29 cellular contexts compared by ENCODE assay signal in genomic region chr3:174097686-174098085, GRCh38.
"Had no signal": no experiment of that assay in that cellular context is flagged by ENCODE, and none has a peak within 500 bp of the region (broad histone marks: within the 10 kb centered on the region; RNA-seq: fewer than 3 reads in every experiment).

No MANE protein-coding gene starts in this region.

- H3K27ac Mint-ChIP-seq: activated B cell treated with CpG ODN at 0.5 μM for 24 hours; activated CD4-positive, alpha-beta T cell treated with anti-CD3 and anti-CD28 coated beads, Interleukin-2, amount 10 ng/mL, durations not matched to agents 24 days and 14 days; activated naive CD4-positive, alpha-beta T cell treated with anti-CD3 and anti-CD28 coated beads, Interleukin-2, amount 50 U/mL, for 72 hours; activated naive CD8-positive, alpha-beta T cell treated with anti-CD3 and anti-CD28 coated beads, Interleukin-2, amount 50 U/mL, for 24 hours had no signal

- H3K9me3 Mint-ChIP-seq: activated B cell treated with CpG ODN at 0.5 μM for 24 hours; activated CD4-positive, alpha-beta T cell treated with anti-CD3 and anti-CD28 coated beads, Interleukin-2, amount 10 ng/mL, durations not matched to agents 24 days and 14 days; activated naive CD4-positive, alpha-beta T cell treated with anti-CD3 and anti-CD28 coated beads, Interleukin-2, amount 50 U/mL, for 72 hours; activated naive CD8-positive, alpha-beta T cell treated with anti-CD3 and anti-CD28 coated beads, Interleukin-2, amount 50 U/mL, for 24 hours; activated T-cell treated with anti-CD3 and anti-CD28 coated beads, Interleukin-2, amount 50 U/mL, for 4 hours had no signal

- H3K9ac ChIP-seq: SK-N-SH had no signal

- H3K4me3 Mint-ChIP-seq: activated B cell treated with CpG ODN at 0.5 μM for 24 hours; activated CD4-positive, alpha-beta T cell treated with anti-CD3 and anti-CD28 coated beads, Interleukin-2, amount 10 ng/mL, durations not matched to agents 24 days and 14 days; activated naive CD8-positive, alpha-beta T cell treated with anti-CD3 and anti-CD28 coated beads, Interleukin-2, amount 50 U/mL, for 24 hours; activated T-cell treated with anti-CD3 and anti-CD28 coated beads, Interleukin-2, amount 50 U/mL, for 4 hours; central memory CD8-positive, alpha-beta T cell had no signal

- H3K4me2 ChIP-seq: SK-N-SH had no signal

- ATAC-seq: activated naive CD4-positive, alpha-beta T cell treated with anti-CD3 and anti-CD28 coated beads, Interleukin-2, amount 50 U/mL, for 72 hours; activated naive CD8-positive, alpha-beta T cell treated with anti-CD3 and anti-CD28 coated beads, Interleukin-2, amount 50 U/mL, for 24 hours; activated T-cell treated with anti-CD3 and anti-CD28 coated beads, Interleukin-2, amount 50 U/mL, for 4 hours; body of pancreas; Panc1 had no signal

- H3K4me1 Mint-ChIP-seq: activated B cell treated with CpG ODN at 0.5 μM for 24 hours; activated CD4-positive, alpha-beta T cell treated with anti-CD3 and anti-CD28 coated beads, Interleukin-2, amount 10 ng/mL, durations not matched to agents 24 days and 14 days; activated naive CD8-positive, alpha-beta T cell treated with anti-CD3 and anti-CD28 coated beads, Interleukin-2, amount 50 U/mL, for 24 hours; central memory CD8-positive, alpha-beta T cell had no signal

- H3K27me3 ChIP-seq: ascending aorta, body of pancreas, SJCRH30 had no signal

- H3K36me3 ChIP-seq: ascending aorta, SJCRH30 had no signal

- H3K9me3 ChIP-seq: ascending aorta, body of pancreas, SJCRH30, SK-N-SH had no signal

- H3K4me1 ChIP-seq: ascending aorta, body of pancreas, SJCRH30 had no signal

- H3K27me3 Mint-ChIP-seq: activated B cell treated with CpG ODN at 0.5 μM for 24 hours; activated CD4-positive, alpha-beta T cell treated with anti-CD3 and anti-CD28 coated beads, Interleukin-2, amount 10 ng/mL, durations not matched to agents 24 days and 14 days; activated naive CD8-positive, alpha-beta T cell treated with anti-CD3 and anti-CD28 coated beads, Interleukin-2, amount 50 U/mL, for 24 hours; central memory CD8-positive, alpha-beta T cell had no signal

- H3K27ac ChIP-seq: ascending aorta, body of pancreas, RWPE1, SJCRH30 had no signal

- H3K36me3 Mint-ChIP-seq: activated naive CD4-positive, alpha-beta T cell treated with anti-CD3 and anti-CD28 coated beads, Interleukin-2, amount 50 U/mL, for 72 hours had no signal

- DNase-seq: activated B cell treated with CpG ODN at 0.5 μM for 24 hours; activated CD4-positive, alpha-beta T cell treated with anti-CD3 and anti-CD28 coated beads for 1 hour; activated CD4-positive, alpha-beta T cell treated with anti-CD3 and anti-CD28 coated beads, Interleukin-2, amount 10 ng/mL, durations not matched to agents 24 days and 14 days; activated CD4-positive, alpha-beta T cell treated with anti-CD3 and anti-CD28 coated beads, Interleukin-2, amount 50 U/mL, for 48 hours; activated CD8-positive, alpha-beta memory T cell treated with anti-CD3 and anti-CD28 coated beads for 24 hours; activated effector memory CD4-positive, alpha-beta T cell treated with anti-CD3 and anti-CD28 coated beads, Interleukin-2, amount 50 U/mL, for 16 hours; activated naive CD4-positive, alpha-beta T cell treated with Interleukin-2 at 50 U/mL for 16 hours; activated naive CD8-positive, alpha-beta T cell treated with anti-CD3 and anti-CD28 coated beads, Interleukin-2, amount 50 U/mL, for 24 hours; activated T-cell treated with anti-CD3 and anti-CD28 coated beads, Interleukin-2, amount 50 U/mL, for 4 hours; amniotic stem cell; body of pancreas; KBM-7; NCI-H1092; NCI-H1930; NCI-H2107; NCI-H2171 treated with DMSO at 0.1 percent for 48 hours; NCI-H510A treated with DMSO at 0.1 percent for 48 hours; NCI-H774; NK-92 treated with Interleukin-12 subunit alpha and Interleukin-12 subunit beta, amount 100 ng/mL, for 24 hours; OCI-M1; Right ventricle myocardium superior; SJCRH30; SK-N-SH; T-helper 1 cell had no signal

- H3K4me3 ChIP-seq: ascending aorta, body of pancreas, SJCRH30 had no signal
